ENCODE assay signal across 8 cellular contexts in the genomic region with DNA sequence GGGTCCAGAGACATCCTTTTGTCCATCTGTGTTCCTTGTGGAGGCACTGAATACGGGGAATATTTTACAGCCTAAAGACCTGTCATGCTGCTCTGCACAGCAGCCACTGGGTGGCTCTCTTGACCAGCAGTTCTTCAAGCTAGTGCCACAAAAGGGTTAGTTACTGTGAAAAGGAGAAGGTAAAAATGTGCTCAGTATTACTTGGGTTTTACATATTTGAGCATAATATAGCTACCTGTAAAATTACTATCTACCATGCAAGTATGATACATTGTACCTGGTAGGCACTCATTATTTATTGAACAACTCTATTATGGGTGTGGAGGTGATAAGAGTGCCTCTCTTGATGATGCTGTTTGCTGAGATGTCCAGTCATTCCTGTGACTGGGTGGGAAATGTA. TPM values are rescaled to one million over a fixed set of nuclear protein-coding genes. Genes with fewer than 3 reads are reported as not detected.
DNase-seq lines count a peak whose midpoint lies in the region; ATAC-seq, FAIRE-seq and TF ChIP-seq lines count a peak whose summit lies in the region.

No MANE protein-coding gene starts in this region.

- H3K27ac Mint-ChIP-seq in activated CD8-positive, alpha-beta memory T cell treated with anti-CD3 and anti-CD28 coated beads, Interleukin-2, amount 10 ng/mL, durations not matched to agents 7 days and 5 days, result no peak overlapping the region
- no peak overlapping the region for H3K27ac Mint-ChIP-seq in astrocyte (ENCODE audit: unreplicated experiment)

- no peak overlapping the region for H3K9ac ChIP-seq in astrocyte (ENCODE audit: low read length)

- ATAC-seq in activated CD8-positive, alpha-beta memory T cell treated with anti-CD3 and anti-CD28 coated beads, Interleukin-2, amount 10 ng/mL, durations not matched to agents 7 days and 5 days, result peak; percentile 75
- peak; percentile 83 for ATAC-seq in GM21619 (IDR thresholded peaks at IDR 0.05; ENCODE audit: unreplicated experiment)

- no peak overlapping the region for H2AFZ ChIP-seq in astrocyte (ENCODE audit: low read depth, low read length)

- no peak for TF ChIP-seq EP300 in Ishikawa (IDR thresholded peaks at IDR 0.05; ENCODE audit: borderline replicate concordance)

- no peaks in the 10 kb centered on the region for H3K27me3 ChIP-seq in astrocyte (ENCODE audit: insufficient read depth, low read length)
- no peaks in the 10 kb centered on the region for H3K27me3 ChIP-seq in small intestine (ENCODE audit: control insufficient read depth in 2 of 2, insufficient read depth in 2 of 2, low read length in 2 of 2)

- no peaks in the 10 kb centered on the region for H4K20me1 ChIP-seq in astrocyte (ENCODE audit: insufficient read depth, low read length)

- H3K27me3 Mint-ChIP-seq in activated CD8-positive, alpha-beta memory T cell treated with anti-CD3 and anti-CD28 coated beads, Interleukin-2, amount 10 ng/mL, durations not matched to agents 7 days and 5 days, result no peaks in the 10 kb centered on the region
- H3K27me3 Mint-ChIP-seq in astrocyte (ENCODE audit: low read depth, unreplicated experiment), result no peaks in the 10 kb centered on the region

- no peaks in the 10 kb centered on the region for H3K9me3 ChIP-seq in astrocyte (ENCODE audit: insufficient read depth, low read depth, low read length)
- H3K9me3 ChIP-seq in small intestine (ENCODE audit: control insufficient read depth, low read depth), result no peaks in the 10 kb centered on the region

- H3K9me3 Mint-ChIP-seq in activated CD8-positive, alpha-beta memory T cell treated with anti-CD3 and anti-CD28 coated beads, Interleukin-2, amount 10 ng/mL, durations not matched to agents 7 days and 5 days (ENCODE audit: low read depth), result no peaks in the 10 kb centered on the region
- H3K9me3 Mint-ChIP-seq in astrocyte (ENCODE audit: unreplicated experiment), result no peaks in the 10 kb centered on the region

- no peak for FAIRE-seq in astrocyte (lab: Jason Lieb, UNC)
- no peak for FAIRE-seq in small intestine (lab: Jason Lieb, UNC)

- H3K36me3 ChIP-seq in astrocyte (ENCODE audit: insufficient read depth, low read length) (peaks cover 11% of the 10 kb centered on the region), small intestine (ENCODE audit: control insufficient read depth in 2 of 2, insufficient read depth in 2 of 2, low read length in 2 of 2) (no peaks in the 10 kb centered on the region)

- TF ChIP-seq RAD21 in Ishikawa (IDR thresholded peaks at IDR 0.05; ENCODE audit: low read depth), result peak; percentile 97

- H3K4me2 ChIP-seq in astrocyte (ENCODE audit: low read length), result no peak overlapping the region

- TF ChIP-seq CTCF in astrocyte (IDR thresholded peaks at IDR 0.05; ENCODE audit: insufficient read depth, low read depth, low read length), result peak; percentile 99

- DNase-seq in activated CD8-positive, alpha-beta memory T cell treated with anti-CD3 and anti-CD28 coated beads, Interleukin-2, amount 10 ng/mL, durations not matched to agents 7 days and 5 days, result peak; percentile 64
- DNase-seq in activated CD8-positive, alpha-beta memory T cell treated with anti-CD3 and anti-CD28 coated beads, Interleukin-2, amount 50 U/mL, for 48 hours, result no peak
- peak; percentile 85 for DNase-seq in OCI-M1 (lab: John Stamatoyannopoulos, UW)
- DNase-seq in astrocyte (ENCODE audit: low read depth), result peak; percentile 46
- DNase-seq in hypothalamus (lab: John Stamatoyannopoulos, UW), result peak in 30 of 51 donors; percentile 5 to 75 (median 38)
- peak; percentile 68 for DNase-seq in small intestine

- H3K4me3 Mint-ChIP-seq in activated CD8-positive, alpha-beta memory T cell treated with anti-CD3 and anti-CD28 coated beads, Interleukin-2, amount 10 ng/mL, durations not matched to agents 7 days and 5 days, result no peak overlapping the region
- H3K4me3 Mint-ChIP-seq in astrocyte (ENCODE audit: unreplicated experiment), result no peak overlapping the region

- H3K79me2 ChIP-seq in astrocyte (ENCODE audit: insufficient read depth, low read length), result no peaks in the 10 kb centered on the region

- H3K36me3 Mint-ChIP-seq in activated CD8-positive, alpha-beta memory T cell treated with anti-CD3 and anti-CD28 coated beads, Interleukin-2, amount 10 ng/mL, durations not matched to agents 7 days and 5 days, result no peaks in the 10 kb centered on the region
- H3K36me3 Mint-ChIP-seq in astrocyte (ENCODE audit: low read depth, unreplicated experiment), result peaks cover 2% of the 10 kb centered on the region

- CTCF ChIA-PET in activated CD8-positive, alpha-beta memory T cell treated with anti-CD3 and anti-CD28 coated beads, Interleukin-2, amount 10 ng/mL, durations not matched to agents 7 days and 5 days (lab: Charles Lee), result interaction anchor here (0.6 to 8.9 kb wide), 28 partner anchors 8 to 626 kb away, joined by 3 to 80 read pairs (median 4); partner anchors contain the start of gene METTL21A

- H3K4me1 ChIP-seq in astrocyte (ENCODE audit: insufficient read depth, low read length) (no peaks in the 10 kb centered on the region), small intestine (ENCODE audit: control insufficient read depth in 2 of 2, insufficient read depth in 1 of 2, low read depth in 1 of 2, low read length in 1 of 2) (no peaks in the 10 kb centered on the region)

- H3K4me3 ChIP-seq in astrocyte (ENCODE audit: insufficient read depth, low read depth, low read length) (no peak overlapping the region), small intestine (ENCODE audit: low read depth in 1 of 2, low read length in 2 of 2) (no peak overlapping the region)

- H3K4me1 Mint-ChIP-seq in activated CD8-positive, alpha-beta memory T cell treated with anti-CD3 and anti-CD28 coated beads, Interleukin-2, amount 10 ng/mL, durations not matched to agents 7 days and 5 days, result peaks cover 2% of the 10 kb centered on the region
- H3K4me1 Mint-ChIP-seq in astrocyte (ENCODE audit: low read depth, unreplicated experiment), result no peaks in the 10 kb centered on the region

- H3K27ac ChIP-seq in astrocyte (ENCODE audit: low read depth, low read length) (no peak overlapping the region), small intestine (ENCODE audit: low read depth in 1 of 2, low read length in 1 of 2) (no peak overlapping the region)

- WGBS in small intestine, 3 donors, result 28 to 39% (median 29%) methylated on average over 1 of the region's 1 CpG

TF ChIP-seq in Ishikawa, 13 proteins besides CTCF, POLR2A, EP300 and RAD21:
- TF ChIP-seq USF1 (IDR thresholded peaks at IDR 0.05) (no peak), TCF12 (IDR thresholded peaks at IDR 0.05; ENCODE audit: low read depth) (no peak), TEAD4 (IDR thresholded peaks at IDR 0.05) (no peak), CEBPB (IDR thresholded peaks at IDR 0.05) (no peak)
- TF ChIP-seq, protein P1, sequence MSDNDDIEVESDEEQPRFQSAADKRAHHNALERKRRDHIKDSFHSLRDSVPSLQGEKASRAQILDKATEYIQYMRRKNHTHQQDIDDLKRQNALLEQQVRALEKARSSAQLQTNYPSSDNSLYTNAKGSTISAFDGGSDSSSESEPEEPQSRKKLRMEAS (IDR thresholded peaks at IDR 0.05), result no peak

RNA-seq across cellular contexts. Expression of gene FZD5, which starts 23.6 kb away (rescaled TPM):
- total RNA-seq in activated CD8-positive, alpha-beta memory T cell treated with anti-CD3 and anti-CD28 coated beads, Interleukin-2, amount 10 ng/mL, durations not matched to agents 7 days and 5 days, result under 1 TPM; 0.42 to 0.50 TPM
- total RNA-seq in astrocyte, result 3.2 and 3.7 TPM in 2 replicates
- 10 to 100 TPM in 2 of 3 donors, 1 to 10 TPM in 1; 8.7 to 18.5 (median 10.3) TPM for polyA plus RNA-seq in small intestine

RNA-seq across cellular contexts. Expression of gene CCNYL1, which starts 34.7 kb away (rescaled TPM):
- total RNA-seq in activated CD8-positive, alpha-beta memory T cell treated with anti-CD3 and anti-CD28 coated beads, Interleukin-2, amount 10 ng/mL, durations not matched to agents 7 days and 5 days, result 1 to 10 TPM; 5.8 to 5.9 TPM
- 26.2 and 35.2 TPM in 2 replicates for total RNA-seq in astrocyte
- 10 to 100 TPM in 2 of 3 donors, 1 to 10 TPM in 1; 8.2 to 15.2 (median 15.1) TPM for polyA plus RNA-seq in small intestine
